Comparison of ENCODE assay signal across 7 cellular contexts in genomic region chr2:203784710-203785270, GRCh38.
DNase-seq lines count a peak whose midpoint lies in the region; ATAC-seq and TF ChIP-seq lines count a peak whose summit lies in the region.
"Not testable (repeated sequence)": the region's sequence is repeated elsewhere in the genome, so short reads cannot be mapped to it uniquely, and the experiment has no call there.

No MANE protein-coding gene starts in this region.

- H3K27me3 Mint-ChIP-seq in CD8-positive, alpha-beta T cell (ENCODE audit: low read depth); T-helper 1 cell treated with Interleukin-12 subunit alpha and Interleukin-12 subunit beta and Interleukin-4 antibody, amounts not matched to agents 30 μg/mL and 1 μg/mL, for 36 hours (ENCODE audit: low read depth); activated CD8-positive, alpha-beta T cell treated with anti-CD3 and anti-CD28 coated beads for 36 hours; activated naive CD4-positive, alpha-beta T cell treated with anti-CD3 and anti-CD28 coated beads for 36 hours (ENCODE audit: low read depth); brain; naive thymus-derived CD4-positive, alpha-beta T cell: not testable (repeated sequence)

- not testable (repeated sequence) for H3K4me2 ChIP-seq in skeletal muscle satellite cell (ENCODE audit: low read length)

- H3K36me3 ChIP-seq in CD8-positive, alpha-beta T cell (ENCODE audit: insufficient read depth, low read length); naive thymus-derived CD4-positive, alpha-beta T cell (ENCODE audit: control insufficient read depth in 2 of 3, insufficient read depth in 3 of 3, low read length in 3 of 3); skeletal muscle satellite cell (ENCODE audit: insufficient read depth, low read length): not testable (repeated sequence)

- POLR2A ChIA-PET in CD8-positive, alpha-beta T cell (lab: Charles Lee): not testable (repeated sequence)
- POLR2A ChIA-PET in activated CD8-positive, alpha-beta T cell treated with anti-CD3 and anti-CD28 coated beads for 36 hours (lab: Charles Lee): interaction anchor here (1.2 to 2.9 kb wide), 5 partner anchors 9 to 44 kb away, joined by 4 to 10 read pairs (median 7); no protein-coding TSS in a partner anchor
- POLR2A ChIA-PET in naive thymus-derived CD4-positive, alpha-beta T cell (lab: Charles Lee): interaction anchor here (1.2 to 1.4 kb wide), 2 partner anchors 9 to 14 kb away, joined by 3 to 4 read pairs; no protein-coding TSS in a partner anchor

- not testable (repeated sequence) for TF ChIP-seq CTCF in CD8-positive, alpha-beta T cell (IDR thresholded peaks at IDR 0.05); activated CD8-positive, alpha-beta T cell treated with anti-CD3 and anti-CD28 coated beads for 36 hours (IDR thresholded peaks at IDR 0.05); brain (conservative IDR thresholded peaks at IDR 0.05)

- intact Hi-C loops in CD8-positive, alpha-beta T cell (cut with DNase I, micrococcal nuclease): loop anchor here (5.0 kb wide), 5 partner anchors 42 to 252 kb away; partner anchors contain the start of genes CD28 (in 1 of the 2) and RAPH1 (in 1 of the 2)
- intact Hi-C loops in activated CD8-positive, alpha-beta T cell treated with anti-CD3 and anti-CD28 coated beads for 36 hours (cut with micrococcal nuclease): loop anchor here (5.0 kb wide), 2 partner anchors 47 to 77 kb away; partner anchors contain the start of gene CD28
- intact Hi-C loops in activated naive CD4-positive, alpha-beta T cell treated with anti-CD3 and anti-CD28 coated beads for 36 hours (cut with micrococcal nuclease): not testable (repeated sequence)
- intact Hi-C loops in naive thymus-derived CD4-positive, alpha-beta T cell (cut with micrococcal nuclease): loop anchor here (5.0 to 10.0 kb wide), 2 partner anchors 132 to 210 kb away; no protein-coding TSS in a partner anchor

- H3K4me3 ChIP-seq in CD8-positive, alpha-beta T cell (ENCODE audit: low read depth, low read length); naive thymus-derived CD4-positive, alpha-beta T cell (ENCODE audit: low read length); skeletal muscle satellite cell (ENCODE audit: low read length): not testable (repeated sequence)

- peak overlapping the region; percentile 75 for H3K27ac Mint-ChIP-seq in CD8-positive, alpha-beta T cell
- H3K27ac Mint-ChIP-seq in T-helper 1 cell treated with Interleukin-12 subunit alpha and Interleukin-12 subunit beta and Interleukin-4 antibody, amounts not matched to agents 30 μg/mL and 1 μg/mL, for 36 hours: peak overlapping the region; percentile 38
- H3K27ac Mint-ChIP-seq in activated CD8-positive, alpha-beta T cell treated with anti-CD3 and anti-CD28 coated beads for 36 hours: peak overlapping the region; percentile 76
- H3K27ac Mint-ChIP-seq in activated naive CD4-positive, alpha-beta T cell treated with anti-CD3 and anti-CD28 coated beads for 36 hours: peak overlapping the region; percentile 73
- peak overlapping the region in 3 of 5 experiments; percentile 15 to 73 (median 70) for H3K27ac Mint-ChIP-seq in brain
- peak overlapping the region in 8 of 9 donors; percentile 14 to 92 (median 72) for H3K27ac Mint-ChIP-seq in naive thymus-derived CD4-positive, alpha-beta T cell

- not testable (repeated sequence) for ATAC-seq in CD8-positive, alpha-beta T cell; activated CD8-positive, alpha-beta T cell treated with anti-CD3 and anti-CD28 coated beads for 36 hours; naive thymus-derived CD4-positive, alpha-beta T cell

- H3K4me3 Mint-ChIP-seq in CD8-positive, alpha-beta T cell: peak overlapping the region; percentile 74
- peak overlapping the region; percentile 53 for H3K4me3 Mint-ChIP-seq in T-helper 1 cell treated with Interleukin-12 subunit alpha and Interleukin-12 subunit beta and Interleukin-4 antibody, amounts not matched to agents 30 μg/mL and 1 μg/mL, for 36 hours
- peak overlapping the region; percentile 62 for H3K4me3 Mint-ChIP-seq in activated CD8-positive, alpha-beta T cell treated with anti-CD3 and anti-CD28 coated beads for 36 hours
- peak overlapping the region; percentile 59 for H3K4me3 Mint-ChIP-seq in activated naive CD4-positive, alpha-beta T cell treated with anti-CD3 and anti-CD28 coated beads for 36 hours
- not testable (repeated sequence) for H3K4me3 Mint-ChIP-seq in brain
- peak overlapping the region; percentile 1 to 86 (median 67) for H3K4me3 Mint-ChIP-seq in naive thymus-derived CD4-positive, alpha-beta T cell

- DNase-seq in CD8-positive, alpha-beta T cell; activated CD8-positive, alpha-beta T cell treated with anti-CD3 and anti-CD28 coated beads for 36 hours; activated naive CD4-positive, alpha-beta T cell treated with anti-CD3 and anti-CD28 coated beads for 36 hours; naive thymus-derived CD4-positive, alpha-beta T cell: not testable (repeated sequence)

- CTCF ChIA-PET in CD8-positive, alpha-beta T cell (lab: Charles Lee): interaction anchor here (0.9 to 2.8 kb wide), 7 partner anchors 9 to 300 kb away, joined by 3 to 11 read pairs (median 4); no protein-coding TSS in a partner anchor
- CTCF ChIA-PET in activated CD8-positive, alpha-beta T cell treated with anti-CD3 and anti-CD28 coated beads for 36 hours (lab: Charles Lee): interaction anchor here (0.7 to 8.2 kb wide), 4 partner anchors 14 to 63 kb away, joined by 3 to 62 read pairs (median 4); no protein-coding TSS in a partner anchor
- CTCF ChIA-PET in activated naive CD4-positive, alpha-beta T cell treated with anti-CD3 and anti-CD28 coated beads for 36 hours (lab: Charles Lee): interaction anchor here (0.7 to 4.5 kb wide), 8 partner anchors 9 to 64 kb away, joined by 3 to 18 read pairs (median 5); no protein-coding TSS in a partner anchor
- CTCF ChIA-PET in naive thymus-derived CD4-positive, alpha-beta T cell (lab: Charles Lee): interaction anchor here (1.0 to 5.7 kb wide), 3 partner anchors 18 to 30 kb away, joined by 3 to 34 read pairs (median 5); no protein-coding TSS in a partner anchor

- not testable (repeated sequence) for H3K27me3 ChIP-seq in CD8-positive, alpha-beta T cell (ENCODE audit: insufficient read depth, low read length); naive thymus-derived CD4-positive, alpha-beta T cell (ENCODE audit: control insufficient read depth in 2 of 2, insufficient read depth in 2 of 2, low read length in 2 of 2); skeletal muscle satellite cell (ENCODE audit: control insufficient read depth, insufficient read depth, low read length)

- not testable (repeated sequence) for H3K9me3 ChIP-seq in CD8-positive, alpha-beta T cell (ENCODE audit: low read length); naive thymus-derived CD4-positive, alpha-beta T cell (ENCODE audit: control insufficient read depth in 2 of 3, low read length in 3 of 3); skeletal muscle satellite cell (replicated peaks; ENCODE audit: low read length)

- H3K9me3 Mint-ChIP-seq in CD8-positive, alpha-beta T cell; T-helper 1 cell treated with Interleukin-12 subunit alpha and Interleukin-12 subunit beta and Interleukin-4 antibody, amounts not matched to agents 30 μg/mL and 1 μg/mL, for 36 hours; activated CD8-positive, alpha-beta T cell treated with anti-CD3 and anti-CD28 coated beads for 36 hours; activated naive CD4-positive, alpha-beta T cell treated with anti-CD3 and anti-CD28 coated beads for 36 hours; brain; naive thymus-derived CD4-positive, alpha-beta T cell: not testable (repeated sequence)

- peaks cover 17% of the 10 kb centered on the region for H3K4me1 ChIP-seq in CD8-positive, alpha-beta T cell (ENCODE audit: insufficient read depth, low read length)
- peaks cover 10 to 20% of the 10 kb centered on the region in 2 donors for H3K4me1 ChIP-seq in naive thymus-derived CD4-positive, alpha-beta T cell (ENCODE audit: control insufficient read depth in 2 of 2, insufficient read depth in 2 of 2, low read length in 2 of 2)
- peaks cover 66% of the 10 kb centered on the region for H3K4me1 ChIP-seq in skeletal muscle satellite cell (ENCODE audit: control insufficient read depth, insufficient read depth, low read length)

- peak overlapping the region; percentile 89 for H3K9ac ChIP-seq in skeletal muscle satellite cell (ENCODE audit: low read depth, low read length)

- not testable (repeated sequence) for H3K36me3 Mint-ChIP-seq in CD8-positive, alpha-beta T cell; T-helper 1 cell treated with Interleukin-12 subunit alpha and Interleukin-12 subunit beta and Interleukin-4 antibody, amounts not matched to agents 30 μg/mL and 1 μg/mL, for 36 hours (ENCODE audit: low read depth); activated CD8-positive, alpha-beta T cell treated with anti-CD3 and anti-CD28 coated beads for 36 hours (ENCODE audit: low read depth); activated naive CD4-positive, alpha-beta T cell treated with anti-CD3 and anti-CD28 coated beads for 36 hours (ENCODE audit: low read depth); brain
- peaks cover 0 to 13% (median 1%) of the 10 kb centered on the region in 5 donors for H3K36me3 Mint-ChIP-seq in naive thymus-derived CD4-positive, alpha-beta T cell

- H3K27ac ChIP-seq in CD8-positive, alpha-beta T cell (ENCODE audit: low read depth, low read length); naive thymus-derived CD4-positive, alpha-beta T cell (ENCODE audit: low read depth, low read length): not testable (repeated sequence)

- H3K4me1 Mint-ChIP-seq in CD8-positive, alpha-beta T cell (ENCODE audit: low read depth): peaks cover 37% of the 10 kb centered on the region
- H3K4me1 Mint-ChIP-seq in T-helper 1 cell treated with Interleukin-12 subunit alpha and Interleukin-12 subunit beta and Interleukin-4 antibody, amounts not matched to agents 30 μg/mL and 1 μg/mL, for 36 hours (ENCODE audit: low read depth): peaks cover 39% of the 10 kb centered on the region
- H3K4me1 Mint-ChIP-seq in activated CD8-positive, alpha-beta T cell treated with anti-CD3 and anti-CD28 coated beads for 36 hours (ENCODE audit: low read depth): peaks cover 50% of the 10 kb centered on the region
- peaks cover 46% of the 10 kb centered on the region for H3K4me1 Mint-ChIP-seq in activated naive CD4-positive, alpha-beta T cell treated with anti-CD3 and anti-CD28 coated beads for 36 hours (ENCODE audit: low read depth)
- H3K4me1 Mint-ChIP-seq in brain: peaks cover 37% of the 10 kb centered on the region
- H3K4me1 Mint-ChIP-seq in naive thymus-derived CD4-positive, alpha-beta T cell: peaks cover 8 to 55% (median 49%) of the 10 kb centered on the region in 7 donors
